ENCODE assay signal across 15 cellular contexts in the genomic region with DNA sequence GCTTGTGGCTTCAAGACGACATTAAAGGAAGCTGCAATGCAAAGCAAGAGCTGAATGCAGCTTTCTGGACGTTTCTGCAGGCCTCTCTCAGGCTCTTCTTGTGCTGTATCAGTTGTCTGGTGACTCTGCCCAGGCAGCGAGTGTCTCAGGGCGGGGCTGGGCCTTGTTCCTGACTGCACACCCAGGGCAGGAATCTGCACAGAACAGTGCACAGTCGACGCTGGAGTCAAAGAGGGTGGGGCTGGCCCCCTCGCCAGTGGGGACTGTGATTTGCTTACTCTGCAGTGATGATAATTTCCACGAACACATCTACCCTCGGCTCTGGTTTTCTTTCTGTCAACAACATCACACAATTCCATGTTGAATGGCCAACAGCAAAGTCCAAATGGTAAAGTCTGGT.
A peak's percentile ranks its signal among the peaks of the same experiment; 100 is the strongest.
DNase-seq lines count a peak whose midpoint lies in the region; ATAC-seq and TF ChIP-seq lines count a peak whose summit lies in the region.
"Had no signal": no experiment of that assay in that cellular context is flagged by ENCODE, and none has a peak within 500 bp of the region (broad histone marks: within the 10 kb centered on the region; RNA-seq: fewer than 3 reads in every experiment).

No MANE protein-coding gene starts in this region.

- in situ Hi-C loops in transverse colon (cut with MboI; ENCODE audit: low pct_ligation_motif_present in 1 of 4, low pct_unique_long_range_greater_than_20kb in 1 of 4, low sequenced_read_pairs in 3 of 4): no loop called here

- TF ChIP-seq EP300 in transverse colon (IDR thresholded peaks at IDR 0.05; ENCODE audit: low read depth): no peak

- peak; percentile 38 for ATAC-seq in Right ventricle myocardium superior (ENCODE audit: poor library complexity)
- peak; percentile 93 for ATAC-seq in left colon
- ATAC-seq in GM19452 (IDR thresholded peaks at IDR 0.05; ENCODE audit: unreplicated experiment): no peak

- 55 to 60% methylated on average over 1 to 9 of the region's 9 CpGs for WGBS in transverse colon (ENCODE audit: low coverage in 1 of 2), 2 donors
- 56 to 63% methylated on average over 9 of the region's 9 CpGs for WGBS in esophagus squamous epithelium, 2 donors

- TF ChIP-seq POLR2A in transverse colon (IDR thresholded peaks at IDR 0.05) (no peak), esophagus squamous epithelium (IDR thresholded peaks at IDR 0.05) (no peak)

- H3K4me1 ChIP-seq in left ventricle myocardium inferior (peaks cover 32% of the 10 kb centered on the region), HEK293 (ENCODE audit: control insufficient read depth, insufficient read depth, low read length) (no peaks in the 10 kb centered on the region), transverse colon (peaks cover 0 to 22% (median 4%) of the 10 kb centered on the region in 4 donors), esophagus squamous epithelium (peaks cover 0 to 12% (median 0%) of the 10 kb centered on the region in 3 donors)

- TF ChIP-seq CTCF in left ventricle myocardium inferior (IDR thresholded peaks at IDR 0.05; ENCODE audit: borderline replicate concordance): no peak
- no peak for TF ChIP-seq CTCF in HEK293 (tag by site-specific recombination; IDR thresholded peaks at IDR 0.05)
- TF ChIP-seq CTCF in transverse colon (IDR thresholded peaks at IDR 0.05): no peak
- no peak for TF ChIP-seq CTCF in esophagus squamous epithelium (IDR thresholded peaks at IDR 0.05)

- H3K9me3 ChIP-seq in left ventricle myocardium inferior (replicated peaks) (no peaks in the 10 kb centered on the region), HEK293 (ENCODE audit: control insufficient read depth, insufficient read depth, low read depth, low read length) (no peaks in the 10 kb centered on the region), transverse colon (no peaks in the 10 kb centered on the region), esophagus squamous epithelium (no peaks in the 10 kb centered on the region)

- H3K27me3 ChIP-seq in left ventricle myocardium inferior (ENCODE audit: low read depth) (peaks cover 28% of the 10 kb centered on the region), transverse colon (no peaks in the 10 kb centered on the region), esophagus squamous epithelium (peaks cover 0 to 36% (median 0%) of the 10 kb centered on the region in 4 donors)
- H3K27me3 ChIP-seq: BLaER1 treated with 17β-estradiol and CSF1 and Interleukin-3, amounts not matched to agents 10 nM and 100 nM had no signal

- no peak overlapping the region for H3K4me3 ChIP-seq in left ventricle myocardium inferior
- H3K4me3 ChIP-seq in HEK293 (ENCODE audit: low read depth, low read length): no peak overlapping the region
- no peak overlapping the region for H3K4me3 ChIP-seq in transverse colon
- no peak overlapping the region for H3K4me3 ChIP-seq in esophagus squamous epithelium
- H3K4me3 ChIP-seq: BLaER1 treated with 17β-estradiol and CSF1 and Interleukin-3, amounts not matched to agents 10 nM and 100 nM had no signal

- DNase-seq in Right ventricle myocardium superior (peak; percentile 53), left ventricle myocardium inferior (no peak), left colon (peak; percentile 57 to 69), transverse colon (peak; percentile 74), esophagus squamous epithelium (lab: John Stamatoyannopoulos, UW) (no peak)
- DNase-seq: 8988T; AML-193; CD4-positive, CD25-positive, alpha-beta regulatory T cell; DMS53; GF-D8; GOT3; H9 had no signal

- POLR2A ChIA-PET in HEK293 (lab: Yijun Ruan, JAX): no interaction called here

- intact Hi-C loops in Right ventricle myocardium superior (cut with DNase I): no loop called here
- intact Hi-C loops in left ventricle myocardium inferior (cut with micrococcal nuclease): no loop called here
- intact Hi-C loops in left colon (cut with DNase I, micrococcal nuclease): no loop called here
- intact Hi-C loops in transverse colon (cut with DNase I; ENCODE audit: low total_unique reads): no loop called here
- intact Hi-C loops in esophagus squamous epithelium (cut with DNase I): no loop called here

- no peaks in the 10 kb centered on the region for H3K36me3 ChIP-seq in left ventricle myocardium inferior
- no peaks in the 10 kb centered on the region for H3K36me3 ChIP-seq in HEK293 (ENCODE audit: control insufficient read depth in 2 of 2, insufficient read depth in 1 of 2, low read length in 2 of 2)
- no peaks in the 10 kb centered on the region for H3K36me3 ChIP-seq in transverse colon
- H3K36me3 ChIP-seq in esophagus squamous epithelium: no peaks in the 10 kb centered on the region
- H3K36me3 ChIP-seq: BLaER1 treated with 17β-estradiol and CSF1 and Interleukin-3, amounts not matched to agents 10 nM and 100 nM had no signal

- CTCF ChIA-PET in HEK293 (lab: Yijun Ruan, JAX): interaction anchor here (0.6 to 1.1 kb wide), 2 partner anchors 65 to 140 kb away, joined by 3 read pairs; no protein-coding TSS in a partner anchor

- H3K27ac ChIP-seq in left ventricle myocardium inferior (replicated peaks): no peak overlapping the region
- no peak overlapping the region for H3K27ac ChIP-seq in HEK293 (ENCODE audit: extremely low read depth, low read depth, low read length)
- H3K27ac ChIP-seq in transverse colon: no peak overlapping the region
- no peak overlapping the region for H3K27ac ChIP-seq in esophagus squamous epithelium

TF ChIP-seq in HEK293, 187 proteins besides CTCF, POLR2A, EP300 and RAD21:
- TF ChIP-seq KLF1 (tag by site-specific recombination; IDR thresholded peaks at IDR 0.05): peak; percentile 65
- TF ChIP-seq ZNF223 (tag by site-specific recombination; IDR thresholded peaks at IDR 0.05): no peak

Comparison
In these comparisons a context has a peak if more than half of its experiments do, and no peak if none do; other contexts are left out.
1. DNase-seq: peak in Right ventricle myocardium superior (single experiment), left colon (2 of 2) and transverse colon (single experiment); none in left ventricle myocardium inferior (single experiment) and esophagus squamous epithelium (single experiment).